28 cellular contexts compared by ENCODE assay signal in the genomic region with DNA sequence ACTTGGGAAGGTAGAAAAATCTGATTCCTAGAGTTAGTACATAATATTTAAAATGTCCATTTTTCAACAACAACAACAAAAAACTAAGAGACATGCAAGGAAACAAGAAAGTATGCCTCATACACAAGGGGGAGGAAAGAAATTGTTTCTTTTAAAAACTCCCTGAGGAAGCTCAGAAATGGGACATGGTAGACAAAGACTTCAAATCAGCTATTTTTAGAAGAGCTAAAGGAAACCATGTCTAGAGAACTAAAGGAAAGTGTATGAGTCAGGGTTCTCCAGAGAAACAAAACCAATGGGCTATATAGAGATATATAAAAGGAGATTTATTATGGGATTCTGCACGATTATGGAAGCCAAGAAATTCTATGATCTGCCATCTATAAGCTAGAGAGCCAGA.
DNase-seq lines count a peak whose midpoint lies in the region; FAIRE-seq and TF ChIP-seq lines count a peak whose summit lies in the region.
"Had no signal": no experiment of that assay in that cellular context is flagged by ENCODE, and none has a peak within 500 bp of the region (broad histone marks: within the 10 kb centered on the region; RNA-seq: fewer than 3 reads in every experiment).

No MANE protein-coding gene starts in this region.

- H3K27ac Mint-ChIP-seq in chondrocyte (ENCODE audit: unreplicated experiment): peak overlapping the region; percentile 87
- H3K27ac Mint-ChIP-seq: B cell; CD14-positive monocyte; CD4-positive, alpha-beta memory T cell; CD4-positive, CD25-positive, alpha-beta regulatory T cell; CD8-positive, alpha-beta memory T cell had no signal

- TF ChIP-seq CTCF in chondrocyte (IDR thresholded peaks at IDR 0.05) (no peak), endothelial cell of umbilical vein (IDR thresholded peaks at IDR 0.05; ENCODE audit: extremely low read depth in 1 of 2, insufficient read depth in 1 of 2, low read depth in 1 of 2, low read length in 2 of 2) (no peak)

- peaks cover 0 to 16% (median 6%) of the 10 kb centered on the region in 11 experiments; a peak in 8 of 22 replicates for H3K9me3 ChIP-seq in BLaER1 treated with 17β-estradiol and CSF1 and Interleukin-3, amounts not matched to agents 10 nM and 100 nM (replicated peaks in 1 of 11)
- H3K9me3 ChIP-seq in endothelial cell of umbilical vein (replicated peaks; ENCODE audit: control insufficient read depth, insufficient read depth, low read length): no peaks in the 10 kb centered on the region
- no peaks in the 10 kb centered on the region for H3K9me3 ChIP-seq in Karpas-422 (ENCODE audit: low read length)
- H3K9me3 ChIP-seq: A549 had no signal

- DNase-seq in chondrocyte (ENCODE audit: low spot score) (no peak), endothelial cell of umbilical vein (ENCODE audit: low read depth, low spot score) (peak; percentile 61), pulmonary artery endothelial cell (ENCODE audit: low read depth, low spot score) (peak; percentile 4), NCI-H1417 (lab: John Stamatoyannopoulos, UW) (no peak), medulla oblongata (ENCODE audit: extremely low spot score) (no peak), Karpas-422 (no peak)
- DNase-seq: AML-193; C1 segment of cervical spinal cord; CD4-positive, alpha-beta memory T cell; CD4-positive, CD25-positive, alpha-beta regulatory T cell; CD8-positive, alpha-beta memory T cell; COR-L47; DMS 273 treated with DMSO at 0.1 percent for 48 hours; DMS153; DMS53; DMS79; DND-41; EL; GDM1 had no signal

- H3K4me2 ChIP-seq in BLaER1 treated with 17β-estradiol and CSF1 and Interleukin-3, amounts not matched to agents 10 nM and 100 nM: peak overlapping the region in 8 of 11 experiments; percentile 5 to 56 (median 38); a peak in 11 of 22 replicates
- H3K4me2 ChIP-seq in endothelial cell of umbilical vein (ENCODE audit: insufficient read depth, low read length) (peak overlapping the region; percentile 2), Karpas-422 (ENCODE audit: low read depth, low read length, poor library complexity, severe bottlenecking) (no peak overlapping the region)
- H3K4me2 ChIP-seq: A549 had no signal

- H3K9me2 ChIP-seq in Karpas-422 (replicated peaks; ENCODE audit: insufficient read depth, low read length): no peaks in the 10 kb centered on the region

- H3K9me1 ChIP-seq in endothelial cell of umbilical vein (replicated peaks; ENCODE audit: control insufficient read depth, extremely low read depth, insufficient read depth, low read length): no peaks in the 10 kb centered on the region

- no TSS peak for BruUV-seq in endothelial cell of umbilical vein (replicated peaks; lab: Mats Ljungman, UMichigan)

- TF ChIP-seq POLR2A in endothelial cell of umbilical vein (IDR thresholded peaks at IDR 0.05; ENCODE audit: low read depth, low read length): no peak

- CTCF ChIA-PET in endothelial cell of umbilical vein (lab: Charles Lee): no interaction called here

- H3K27ac ChIP-seq in BLaER1 treated with 17β-estradiol and CSF1 and Interleukin-3, amounts not matched to agents 10 nM and 100 nM: no peak overlapping the region
- H3K27ac ChIP-seq in endothelial cell of umbilical vein (ENCODE audit: insufficient read depth, low read depth, low read length) (peak overlapping the region; percentile 18), Karpas-422 (ENCODE audit: low read length) (no peak overlapping the region)
- H3K27ac ChIP-seq: 22Rv1, A549 had no signal

- intact Hi-C loops in endothelial cell of umbilical vein (cut with micrococcal nuclease): no loop called here

- H2AFZ ChIP-seq in endothelial cell of umbilical vein (ENCODE audit: low read depth, low read length) (no peak overlapping the region), Karpas-422 (ENCODE audit: low read length) (no peak overlapping the region)

- peaks cover 32% of the 10 kb centered on the region for H3K4me1 Mint-ChIP-seq in chondrocyte (ENCODE audit: low read depth)
- H3K4me1 Mint-ChIP-seq: B cell; CD14-positive monocyte; CD4-positive, alpha-beta memory T cell; CD8-positive, alpha-beta memory T cell had no signal

- FAIRE-seq in endothelial cell of umbilical vein (lab: Jason Lieb, UNC): no peak
- FAIRE-seq: A549, GM12878, GM12892, GM18507, GM19239 had no signal

- no peaks in the 10 kb centered on the region for H3K79me2 ChIP-seq in endothelial cell of umbilical vein (ENCODE audit: control insufficient read depth, insufficient read depth, low read length)
- H3K79me2 ChIP-seq in Karpas-422 (ENCODE audit: low read length): no peaks in the 10 kb centered on the region

- H3K9me3 Mint-ChIP-seq in chondrocyte (ENCODE audit: low read depth): peaks cover 21% of the 10 kb centered on the region

- H3K4me3 Mint-ChIP-seq in chondrocyte (ENCODE audit: unreplicated experiment): no peak overlapping the region
- H3K4me3 Mint-ChIP-seq: B cell; CD14-positive monocyte; CD4-positive, alpha-beta memory T cell; CD8-positive, alpha-beta memory T cell had no signal

- H3K36me3 ChIP-seq in BLaER1 treated with 17β-estradiol and CSF1 and Interleukin-3, amounts not matched to agents 10 nM and 100 nM: no peaks in the 10 kb centered on the region
- no peaks in the 10 kb centered on the region for H3K36me3 ChIP-seq in endothelial cell of umbilical vein (ENCODE audit: control insufficient read depth in 2 of 2, extremely low read depth in 1 of 2, insufficient read depth in 2 of 2, low read length in 2 of 2)
- H3K36me3 ChIP-seq in Karpas-422 (ENCODE audit: insufficient read depth, low read length): no peaks in the 10 kb centered on the region

- no peak overlapping the region for H3K4me3 ChIP-seq in BLaER1 treated with 17β-estradiol and CSF1 and Interleukin-3, amounts not matched to agents 10 nM and 100 nM
- H3K4me3 ChIP-seq in endothelial cell of umbilical vein (replicated peaks in 1 of 3; ENCODE audit: insufficient read depth in 1 of 3, low read depth in 1 of 3, low read length in 3 of 3) (no peak overlapping the region), Karpas-422 (ENCODE audit: low read length) (no peak overlapping the region)
- H3K4me3 ChIP-seq: A549, GM12878 had no signal

- H3K4me1 ChIP-seq in BLaER1 treated with 17β-estradiol and CSF1 and Interleukin-3, amounts not matched to agents 10 nM and 100 nM: peaks cover 0 to 17% (median 4%) of the 10 kb centered on the region in 10 experiments; a peak in 7 of 20 replicates
- H3K4me1 ChIP-seq in endothelial cell of umbilical vein (ENCODE audit: control insufficient read depth, extremely low read depth, insufficient read depth, low read length) (no peaks in the 10 kb centered on the region), Karpas-422 (ENCODE audit: low read length) (no peaks in the 10 kb centered on the region)
- H3K4me1 ChIP-seq: A549 had no signal

- POLR2A ChIA-PET in endothelial cell of umbilical vein (lab: Charles Lee): no interaction called here

- dilution Hi-C loops in endothelial cell of umbilical vein (cut with MboI; ENCODE audit: extremely low pct_ligation_motif_present, low sequenced_read_pairs): no loop called here

- H4K20me1 ChIP-seq in BLaER1 treated with 17β-estradiol and CSF1 and Interleukin-3, amounts not matched to agents 10 nM and 100 nM: no peaks in the 10 kb centered on the region
- H4K20me1 ChIP-seq in endothelial cell of umbilical vein (replicated peaks; ENCODE audit: control insufficient read depth, extremely low read depth, insufficient read depth, low read length) (no peaks in the 10 kb centered on the region), Karpas-422 (ENCODE audit: insufficient read depth, low read depth, low read length) (no peaks in the 10 kb centered on the region)

- no peaks in the 10 kb centered on the region for H3K27me3 Mint-ChIP-seq in chondrocyte (ENCODE audit: low read depth)
- H3K27me3 Mint-ChIP-seq: B cell; CD4-positive, CD25-positive, alpha-beta regulatory T cell had no signal

- no peaks in the 10 kb centered on the region for H3K27me3 ChIP-seq in BLaER1 treated with 17β-estradiol and CSF1 and Interleukin-3, amounts not matched to agents 10 nM and 100 nM
- H3K27me3 ChIP-seq in endothelial cell of umbilical vein (ENCODE audit: control insufficient read depth in 2 of 2, insufficient read depth in 2 of 2, low read length in 2 of 2) (no peaks in the 10 kb centered on the region), Karpas-422 (ENCODE audit: low read length) (no peaks in the 10 kb centered on the region)

- no peaks in the 10 kb centered on the region for H3K36me3 Mint-ChIP-seq in chondrocyte (ENCODE audit: low read depth)
- H3K36me3 Mint-ChIP-seq: CD14-positive monocyte; CD4-positive, alpha-beta memory T cell; CD4-positive, CD25-positive, alpha-beta regulatory T cell; CD8-positive, alpha-beta memory T cell had no signal

- no peak overlapping the region for H3K9ac ChIP-seq in BLaER1 treated with 17β-estradiol and CSF1 and Interleukin-3, amounts not matched to agents 10 nM and 100 nM
- no peak overlapping the region for H3K9ac ChIP-seq in endothelial cell of umbilical vein (replicated peaks; ENCODE audit: extremely low read depth, insufficient read depth, low read length)
- no peak overlapping the region for H3K9ac ChIP-seq in Karpas-422 (ENCODE audit: low read length)

TF ChIP-seq in endothelial cell of umbilical vein, 7 proteins besides CTCF, POLR2A, EP300 and RAD21:
- TF ChIP-seq MYC (IDR thresholded peaks at IDR 0.05; ENCODE audit: low read depth, low read length) (no peak), POLR2AphosphoS5 (IDR thresholded peaks at IDR 0.05; ENCODE audit: insufficient read depth, low read depth, low read length) (no peak), FOS (IDR thresholded peaks at IDR 0.05; ENCODE audit: borderline replicate concordance, insufficient read depth, low read length) (peak; percentile 28)

Comparison
In these comparisons a context has a peak if more than half of its experiments do, and no peak if none do; other contexts are left out.
1. DNase-seq: peak in endothelial cell of umbilical vein (single experiment) and pulmonary artery endothelial cell (single experiment); none in chondrocyte (single experiment), NCI-H1417 (0 of 3), medulla oblongata (single experiment) and Karpas-422 (single experiment).